8 cellular contexts compared by ENCODE assay signal in the genomic region with DNA sequence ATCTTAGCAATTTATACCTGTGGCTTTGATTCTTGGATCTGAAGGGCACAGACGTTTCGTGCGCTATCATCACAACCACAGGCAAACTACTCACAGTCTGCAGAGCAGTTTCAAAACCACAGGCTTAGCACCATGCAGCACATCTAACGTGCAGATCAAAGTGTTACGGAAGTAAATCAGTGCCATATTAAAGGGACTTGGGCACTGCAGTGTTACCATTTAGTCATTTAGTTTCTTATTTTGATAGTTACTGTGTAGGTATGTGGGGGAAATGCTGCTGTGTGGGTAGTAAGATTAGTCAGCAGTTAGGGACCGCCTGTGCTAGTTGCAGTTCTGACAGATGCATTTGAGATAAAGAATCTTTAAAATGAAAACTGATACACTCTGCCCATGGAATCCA.
DNase-seq lines count a peak whose midpoint lies in the region; ATAC-seq and TF ChIP-seq lines count a peak whose summit lies in the region.

No MANE protein-coding gene starts in this region.

- H3K9ac ChIP-seq in OCI-LY3 (ENCODE audit: low read length): no peak overlapping the region

- POLR2A ChIA-PET in GM10248 (lab: Yijun Ruan, JAX): no interaction called here

- no peaks in the 10 kb centered on the region for H3K9me2 ChIP-seq in GM23338 (ENCODE audit: insufficient read depth)

- H3K36me3 ChIP-seq in OCI-LY3 (replicated peaks; ENCODE audit: low read depth, low read length) (peaks cover 15% of the 10 kb centered on the region), GM23338 (ENCODE audit: insufficient read depth) (no peaks in the 10 kb centered on the region)

- DNase-seq in GM10248 (ENCODE audit: extremely low spot score) (peak; percentile 39), H4 (ENCODE audit: low spot score) (peak; percentile 74), SKM-1 (lab: John Stamatoyannopoulos, UW; ENCODE audit: unreplicated experiment) (no peak), GM23338 (ENCODE audit: low spot score) (no peak), medulla oblongata (ENCODE audit: extremely low spot score) (no peak)
- DNase-seq in activated naive CD4-positive, alpha-beta T cell treated with anti-CD3 and anti-CD28 coated beads, Interleukin-2, amount 50 U/mL, for 72 hours (ENCODE audit: low spot score in 2 of 2): peak; percentile 54 to 82
- DNase-seq in stimulated activated CD4-positive, alpha-beta T cell treated with anti-CD3 and anti-CD28 coated beads, Interleukin-15, amount 100 ng/mL, for 1 hour (ENCODE audit: low read depth in 1 of 2, low spot score in 1 of 2): peak; percentile 21 to 25

- no peaks in the 10 kb centered on the region for H3K9me3 Mint-ChIP-seq in activated naive CD4-positive, alpha-beta T cell treated with anti-CD3 and anti-CD28 coated beads, Interleukin-2, amount 50 U/mL, for 72 hours
- no peaks in the 10 kb centered on the region for H3K9me3 Mint-ChIP-seq in GM23338

- peaks cover 28% of the 10 kb centered on the region; the same call in 1 of the 2 replicates for H4K20me1 ChIP-seq in OCI-LY3 (ENCODE audit: insufficient read depth, low read length)
- no peaks in the 10 kb centered on the region for H4K20me1 ChIP-seq in GM23338 (replicated peaks; ENCODE audit: insufficient read depth)

- H3K27ac Mint-ChIP-seq in activated naive CD4-positive, alpha-beta T cell treated with anti-CD3 and anti-CD28 coated beads, Interleukin-2, amount 50 U/mL, for 72 hours: peak overlapping the region; percentile 57 to 61
- H3K27ac Mint-ChIP-seq in GM23338: no peak overlapping the region

- no peaks in the 10 kb centered on the region for H3F3A ChIP-seq in GM23338 (replicated peaks; ENCODE audit: low read depth)

- CTCF ChIA-PET in GM10248 (lab: Yijun Ruan, JAX): no interaction called here

- peaks cover 10% of the 10 kb centered on the region for H3K27me3 ChIP-seq in OCI-LY3 (ENCODE audit: low read depth, low read length)
- no peaks in the 10 kb centered on the region for H3K27me3 ChIP-seq in GM23338 (ENCODE audit: insufficient read depth)

- H3K36me3 Mint-ChIP-seq in activated naive CD4-positive, alpha-beta T cell treated with anti-CD3 and anti-CD28 coated beads, Interleukin-2, amount 50 U/mL, for 72 hours: peaks cover 7 to 37% of the 10 kb centered on the region in 2 donors
- H3K36me3 Mint-ChIP-seq in GM23338 (ENCODE audit: low read depth): no peaks in the 10 kb centered on the region

- H3K4me2 ChIP-seq in OCI-LY3 (ENCODE audit: low read length): peak overlapping the region; percentile 85
- no peak overlapping the region for H3K4me2 ChIP-seq in GM23338

- H2AFZ ChIP-seq in OCI-LY3 (ENCODE audit: low read depth, low read length): no peak overlapping the region
- no peak overlapping the region for H2AFZ ChIP-seq in GM23338

- peak overlapping the region; percentile 52 for H3K4me3 ChIP-seq in OCI-LY3 (ENCODE audit: low read length)
- H3K4me3 ChIP-seq in GM23338: no peak overlapping the region

- ATAC-seq in activated naive CD4-positive, alpha-beta T cell treated with anti-CD3 and anti-CD28 coated beads, Interleukin-2, amount 50 U/mL, for 72 hours: peak; percentile 96
- ATAC-seq in GM23338: no peak

- H3K4me3 Mint-ChIP-seq in GM23338: no peak overlapping the region

- no peaks in the 10 kb centered on the region for H3K9me3 ChIP-seq in OCI-LY3 (ENCODE audit: insufficient read depth, low read length)

- H3K4me1 Mint-ChIP-seq in GM23338: no peaks in the 10 kb centered on the region

- no peaks in the 10 kb centered on the region for H3K79me2 ChIP-seq in OCI-LY3 (ENCODE audit: low read length)
- H3K79me2 ChIP-seq in GM23338 (replicated peaks; ENCODE audit: insufficient read depth): no peaks in the 10 kb centered on the region

- TF ChIP-seq CTCF in GM10248 (IDR thresholded peaks at IDR 0.05; ENCODE audit: control extremely low read depth, extremely low read depth, low read depth, missing control alignments) (no peak), OCI-LY3 (IDR thresholded peaks at IDR 0.05; ENCODE audit: low read depth, low read length) (no peak), GM23338 (conservative IDR thresholded peaks at IDR 0.05; ENCODE audit: low read depth in 2 of 2) (no peak)

- peaks cover 21% of the 10 kb centered on the region for H3K4me1 ChIP-seq in OCI-LY3 (ENCODE audit: low read length)
- H3K4me1 ChIP-seq in GM23338 (ENCODE audit: insufficient read depth): no peaks in the 10 kb centered on the region

- no peaks in the 10 kb centered on the region for H3K27me3 Mint-ChIP-seq in GM23338 (ENCODE audit: insufficient read depth, low read depth, poor library complexity)

- H3K27ac ChIP-seq in OCI-LY3 (ENCODE audit: low read length) (peak overlapping the region; percentile 31; the same call in 1 of the 2 replicates), GM23338 (ENCODE audit: low read depth) (no peak overlapping the region)

TF ChIP-seq in GM23338, 12 proteins besides CTCF, POLR2A, EP300 and RAD21 (continues in another document):
- TF ChIP-seq ZNF114 (CRISPR knock-in tag; IDR thresholded peaks at IDR 0.05) (no peak), EZH2phosphoT487 (IDR thresholded peaks at IDR 0.05; ENCODE audit: unreplicated experiment) (no peak), ZNF331 (CRISPR knock-in tag; IDR thresholded peaks at IDR 0.05; ENCODE audit: low read depth) (no peak), ETS1 (IDR thresholded peaks at IDR 0.05) (no peak), CREB1 (CRISPR knock-in tag; IDR thresholded peaks at IDR 0.05; ENCODE audit: low read depth) (no peak), NANOG (IDR thresholded peaks at IDR 0.05; ENCODE audit: borderline replicate concordance) (no peak)
- TF ChIP-seq, protein P1, sequence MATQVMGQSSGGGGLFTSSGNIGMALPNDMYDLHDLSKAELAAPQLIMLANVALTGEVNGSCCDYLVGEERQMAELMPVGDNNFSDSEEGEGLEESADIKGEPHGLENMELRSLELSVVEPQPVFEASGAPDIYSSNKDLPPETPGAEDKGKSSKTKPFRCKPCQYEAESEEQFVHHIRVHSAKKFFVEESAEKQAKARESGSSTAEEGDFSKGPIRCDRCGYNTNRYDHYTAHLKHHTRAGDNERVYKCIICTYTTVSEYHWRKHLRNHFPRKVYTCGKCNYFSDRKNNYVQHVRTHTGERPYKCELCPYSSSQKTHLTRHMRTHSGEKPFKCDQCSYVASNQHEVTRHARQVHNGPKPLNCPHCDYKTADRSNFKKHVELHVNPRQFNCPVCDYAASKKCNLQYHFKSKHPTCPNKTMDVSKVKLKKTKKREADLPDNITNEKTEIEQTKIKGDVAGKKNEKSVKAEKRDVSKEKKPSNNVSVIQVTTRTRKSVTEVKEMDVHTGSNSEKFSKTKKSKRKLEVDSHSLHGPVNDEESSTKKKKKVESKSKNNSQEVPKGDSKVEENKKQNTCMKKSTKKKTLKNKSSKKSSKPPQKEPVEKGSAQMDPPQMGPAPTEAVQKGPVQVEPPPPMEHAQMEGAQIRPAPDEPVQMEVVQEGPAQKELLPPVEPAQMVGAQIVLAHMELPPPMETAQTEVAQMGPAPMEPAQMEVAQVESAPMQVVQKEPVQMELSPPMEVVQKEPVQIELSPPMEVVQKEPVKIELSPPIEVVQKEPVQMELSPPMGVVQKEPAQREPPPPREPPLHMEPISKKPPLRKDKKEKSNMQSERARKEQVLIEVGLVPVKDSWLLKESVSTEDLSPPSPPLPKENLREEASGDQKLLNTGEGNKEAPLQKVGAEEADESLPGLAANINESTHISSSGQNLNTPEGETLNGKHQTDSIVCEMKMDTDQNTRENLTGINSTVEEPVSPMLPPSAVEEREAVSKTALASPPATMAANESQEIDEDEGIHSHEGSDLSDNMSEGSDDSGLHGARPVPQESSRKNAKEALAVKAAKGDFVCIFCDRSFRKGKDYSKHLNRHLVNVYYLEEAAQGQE (IDR thresholded peaks at IDR 0.05; ENCODE audit: unreplicated experiment): no peak

Comparison
In these comparisons a context has a peak if more than half of its experiments do, and no peak if none do; other contexts are left out.
1. DNase-seq: peak in GM10248 (single experiment), H4 (single experiment), activated naive CD4-positive, alpha-beta T cell treated with anti-CD3 and anti-CD28 coated beads, Interleukin-2, amount 50 U/mL, for 72 hours (2 of 2) and stimulated activated CD4-positive, alpha-beta T cell treated with anti-CD3 and anti-CD28 coated beads, Interleukin-15, amount 100 ng/mL, for 1 hour (2 of 2); none in SKM-1 (single experiment), GM23338 (single experiment) and medulla oblongata (single experiment).